In genomic region chr20:50276119-50277063, GRCh38 we compare ENCODE assay signal across 14 cellular contexts.
A peak's percentile ranks its signal among the peaks of the same experiment; 100 is the strongest.
DNase-seq lines count a peak whose midpoint lies in the region; ATAC-seq lines count a peak whose summit lies in the region.
"Had no signal": no experiment of that assay in that cellular context is flagged by ENCODE, and none has a peak within 500 bp of the region (broad histone marks: within the 10 kb centered on the region; RNA-seq: fewer than 3 reads in every experiment).

No MANE protein-coding gene starts in this region.

- peak overlapping the region in 5 of 11 experiments; percentile 54 to 74 (median 71); a peak in 6 of 22 replicates for H3K9ac ChIP-seq in BLaER1 treated with 17β-estradiol and CSF1 and Interleukin-3, amounts not matched to agents 10 nM and 100 nM
- H3K9ac ChIP-seq in neuronal stem cell (ENCODE audit: low read depth, low read length, poor library complexity): no peak overlapping the region

- peak overlapping the region in 6 of 11 experiments; percentile 54 to 89 (median 80); a peak in 10 of 22 replicates for H3K27ac ChIP-seq in BLaER1 treated with 17β-estradiol and CSF1 and Interleukin-3, amounts not matched to agents 10 nM and 100 nM
- no peak overlapping the region for H3K27ac ChIP-seq in neuronal stem cell (replicated peaks; ENCODE audit: low read length)
- H3K27ac ChIP-seq: SJSA1 had no signal

- no peaks in the 10 kb centered on the region for H3K4me1 Mint-ChIP-seq in central memory CD8-positive, alpha-beta T cell

- H3K27ac Mint-ChIP-seq in central memory CD8-positive, alpha-beta T cell (ENCODE audit: low read depth): no peak overlapping the region

- no peak overlapping the region for H2BK12ac ChIP-seq in neuronal stem cell (ENCODE audit: low read length)

- peak; percentile 19 for ATAC-seq in central memory CD8-positive, alpha-beta T cell (replicated peaks; ENCODE audit: extremely low read depth, poor library complexity, severe bottlenecking)
- no peak for ATAC-seq in GM21360 (IDR thresholded peaks at IDR 0.05; ENCODE audit: unreplicated experiment)

- no peak overlapping the region for H2BK15ac ChIP-seq in neuronal stem cell (ENCODE audit: low read length)

- H3K18ac ChIP-seq in neuronal stem cell (ENCODE audit: low read length): peak overlapping the region; percentile 55

- H2BK120ac ChIP-seq in neuronal stem cell (ENCODE audit: low read depth, low read length): no peak overlapping the region

- H3K4me2 ChIP-seq in BLaER1 treated with 17β-estradiol and CSF1 and Interleukin-3, amounts not matched to agents 10 nM and 100 nM: peak overlapping the region in 8 of 11 experiments; percentile 2 to 97 (median 94); a peak in 14 of 22 replicates
- H3K4me2 ChIP-seq in neuronal stem cell (ENCODE audit: insufficient read depth, low read length, poor library complexity, severe bottlenecking): no peak overlapping the region

- 0 out of 20 replicates have a peak overlapping the region, but pooled peaks of 1 of the 10 experiments have one; percentile 6 for H3K4me3 ChIP-seq in BLaER1 treated with 17β-estradiol and CSF1 and Interleukin-3, amounts not matched to agents 10 nM and 100 nM
- H3K4me3 ChIP-seq in neuronal stem cell (ENCODE audit: low read length in 2 of 2): no peak overlapping the region
- H3K4me3 ChIP-seq: HAP-1, SJSA1 had no signal

- H3K9me3 ChIP-seq in BLaER1 treated with 17β-estradiol and CSF1 and Interleukin-3, amounts not matched to agents 10 nM and 100 nM (replicated peaks in 1 of 11): no peaks in the 10 kb centered on the region
- H3K9me3 ChIP-seq in neuronal stem cell (replicated peaks in 1 of 2; ENCODE audit: control insufficient read depth in 2 of 2, insufficient read depth in 1 of 2, low read depth in 1 of 2, low read length in 2 of 2): no peaks in the 10 kb centered on the region
- H3K9me3 ChIP-seq: HAP-1, SJSA1 had no signal

- no peak overlapping the region for H2BK5ac ChIP-seq in neuronal stem cell (ENCODE audit: low read length)

- H3K4me1 ChIP-seq in BLaER1 treated with 17β-estradiol and CSF1 and Interleukin-3, amounts not matched to agents 10 nM and 100 nM: peaks cover 30 to 100% (median 69%) of the 10 kb centered on the region in 10 experiments
- peaks cover 0 to 1% of the 10 kb centered on the region in 2 donors for H3K4me1 ChIP-seq in neuronal stem cell (ENCODE audit: control insufficient read depth in 2 of 2, insufficient read depth in 1 of 2, low read depth in 1 of 2, low read length in 2 of 2)
- H3K4me1 ChIP-seq: HAP-1, SJSA1 had no signal

- 0 out of 22 replicates have a peak, but pooled peaks cover 0 to 3% (median 0%) of the 10 kb centered on the region in 11 experiments for H4K20me1 ChIP-seq in BLaER1 treated with 17β-estradiol and CSF1 and Interleukin-3, amounts not matched to agents 10 nM and 100 nM

- H3K4ac ChIP-seq in neuronal stem cell (ENCODE audit: low read length): no peak overlapping the region

- H3K4me3 Mint-ChIP-seq in central memory CD8-positive, alpha-beta T cell: no peak overlapping the region

- peak overlapping the region; percentile 60 for H2AK5ac ChIP-seq in neuronal stem cell (ENCODE audit: low read depth, low read length)

- peaks cover 0 to 15% (median 0%) of the 10 kb centered on the region in 11 experiments; a peak in 3 of 22 replicates for H3K27me3 ChIP-seq in BLaER1 treated with 17β-estradiol and CSF1 and Interleukin-3, amounts not matched to agents 10 nM and 100 nM
- H3K27me3 ChIP-seq in neuronal stem cell (ENCODE audit: control insufficient read depth in 3 of 3, insufficient read depth in 3 of 3, low read depth in 1 of 3, low read length in 3 of 3): peaks cover 0 to 10% (median 2%) of the 10 kb centered on the region in 3 experiments
- H3K27me3 ChIP-seq: SJSA1 had no signal

- DNase-seq in MV-4-11 (lab: John Stamatoyannopoulos, UW) (peak; percentile 73), neuronal stem cell (ENCODE audit: low spot score) (no peak), NCI-H524 treated with DMSO at 0.1 percent for 48 hours (lab: John Stamatoyannopoulos, UW) (no peak), inferior parietal cortex (ENCODE audit: extremely low spot score) (no peak), T-helper 1 cell (no peak)
- DNase-seq in central memory CD8-positive, alpha-beta T cell (ENCODE audit: low spot score in 2 of 2): no peak
- DNase-seq: activated CD4-positive, CD25-positive, alpha-beta regulatory T cell; activated T-cell treated with anti-CD3 and anti-CD28 coated beads, Interleukin-2, amount 50 U/mL, for 48 hours; NCI-H1092; NCI-H446 treated with DMSO at 0.1 percent for 48 hours had no signal

- H3K23ac ChIP-seq in neuronal stem cell (ENCODE audit: low read depth, low read length, poor library complexity): no peak overlapping the region

- H4K91ac ChIP-seq in neuronal stem cell (ENCODE audit: low read depth, low read length, poor library complexity): no peak overlapping the region

- H4K8ac ChIP-seq in neuronal stem cell (ENCODE audit: low read depth, low read length): no peak overlapping the region

- H3K9me3 Mint-ChIP-seq in central memory CD8-positive, alpha-beta T cell: no peaks in the 10 kb centered on the region

- H3K14ac ChIP-seq in neuronal stem cell (ENCODE audit: low read length): no peak overlapping the region

- H3K36me3 ChIP-seq in BLaER1 treated with 17β-estradiol and CSF1 and Interleukin-3, amounts not matched to agents 10 nM and 100 nM: no peaks in the 10 kb centered on the region
- no peaks in the 10 kb centered on the region for H3K36me3 ChIP-seq in neuronal stem cell (replicated peaks in 1 of 2; ENCODE audit: control insufficient read depth in 2 of 2, insufficient read depth in 2 of 2, low read length in 2 of 2)
- H3K36me3 ChIP-seq: HAP-1, SJSA1 had no signal

- WGBS in neuronal stem cell (ENCODE audit: extremely low coverage in 2 of 2, insufficient read length in 2 of 2, insufficient replicate concordance in 1 of 2), 2 donors: no CpG with 5 or more reads among the region's 19 CpGs

- no peaks in the 10 kb centered on the region for H3K36me3 Mint-ChIP-seq in central memory CD8-positive, alpha-beta T cell (ENCODE audit: insufficient read depth)

- no peaks in the 10 kb centered on the region for H3K79me1 ChIP-seq in neuronal stem cell (ENCODE audit: low read depth, low read length)

- H3K27me3 Mint-ChIP-seq in central memory CD8-positive, alpha-beta T cell: peaks cover 19% of the 10 kb centered on the region

- H2AFZ ChIP-seq in neuronal stem cell (ENCODE audit: low read length): no peak overlapping the region
